22 cellular contexts compared by ENCODE assay signal in genomic region chr1:223496883-223497282, GRCh38.
"Had no signal": no experiment of that assay in that cellular context is flagged by ENCODE, and none has a peak within 500 bp of the region (broad histone marks: within the 10 kb centered on the region; RNA-seq: fewer than 3 reads in every experiment).

No MANE protein-coding gene starts in this region.

- ATAC-seq: activated CD4-positive, CD25-positive, alpha-beta regulatory T cell treated with anti-CD3 and anti-CD28 coated beads, Interleukin-2, amount 50 U/mL, for 24 hours; left lung; naive thymus-derived CD4-positive, alpha-beta T cell; stimulated activated naive B cell treated with anti-CD40 and anti-IgM and Interleukin-4, amounts not matched to agents 10 μg/mL and 1 μg/mL and 100 μg/mL, for 72 hours had no signal

- DNase-seq: activated CD4-positive, alpha-beta memory T cell treated with anti-CD3 and anti-CD28 coated beads, Interleukin-2, amount 10 ng/mL, durations not matched to agents 7 days and 5 days; activated CD4-positive, alpha-beta T cell treated with anti-CD3 and anti-CD28 coated beads, Interleukin-2, amount 10 ng/mL, durations not matched to agents 24 days and 14 days; activated naive CD4-positive, alpha-beta T cell treated with anti-CD3 and anti-CD28 coated beads, Interleukin-2, amount 10 ng/mL, durations not matched to agents 7 days and 5 days; amygdala; cerebellar nuclear complex; glutamatergic neuron; kidney glomerular epithelial cell; left lung; naive thymus-derived CD4-positive, alpha-beta T cell; retina; sigmoid colon; stimulated activated CD4-positive, alpha-beta T cell treated with anti-CD3 and anti-CD28 coated beads, Interleukin-15, amount 100 ng/mL, for 24 hours; stimulated activated CD8-positive, alpha-beta memory T cell treated with anti-CD3 and anti-CD28 coated beads, Interleukin-4, amount 100 ng/mL, for 48 hours; stimulated activated naive B cell treated with anti-CD40 and anti-IgM and Interleukin-4, amounts not matched to agents 10 μg/mL and 1 μg/mL and 100 μg/mL, for 72 hours; transverse colon; uterus had no signal

- H3K4me3 ChIP-seq: coronary artery, esophagus muscularis mucosa, hepatocyte, left lung, lung, sigmoid colon, smooth muscle cell, transverse colon, uterus had no signal
